8 cellular contexts compared by ENCODE assay signal in the genomic region with DNA sequence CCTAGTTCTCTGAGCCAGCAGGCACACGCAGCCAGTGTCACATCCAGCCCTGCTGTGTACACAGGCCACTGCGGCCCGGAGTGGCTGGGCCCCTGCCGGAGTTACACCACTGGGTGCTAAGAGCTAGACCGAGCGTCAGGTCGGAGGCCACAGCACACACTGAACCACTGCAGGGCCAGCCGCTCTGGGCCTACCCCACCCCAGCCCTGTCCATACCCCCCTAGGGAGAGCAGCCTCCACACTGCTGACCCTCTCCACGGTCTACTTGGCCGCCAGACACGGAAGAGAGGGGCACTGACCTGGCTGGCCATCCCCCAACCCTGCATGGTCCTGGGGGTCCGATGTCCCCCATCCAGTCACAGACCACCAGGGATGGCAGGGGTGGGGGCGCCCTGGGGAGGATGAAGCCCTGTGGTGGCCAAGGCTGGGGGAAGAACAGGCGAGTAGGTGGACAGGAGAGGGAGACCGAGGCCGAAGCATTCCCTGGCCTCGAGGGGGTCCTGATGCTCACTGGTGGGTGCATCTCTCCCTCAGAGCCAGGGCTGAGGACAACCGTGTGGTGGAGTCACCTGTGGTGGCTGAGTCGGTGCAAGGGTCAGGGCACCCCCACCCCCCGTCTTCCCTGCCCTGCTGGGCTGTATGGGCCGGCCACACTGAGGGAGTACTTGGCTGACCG. TPM values are rescaled to one million over a fixed set of nuclear protein-coding genes. Genes with fewer than 3 reads are reported as not detected.
DNase-seq lines count a peak whose midpoint lies in the region; ATAC-seq and TF ChIP-seq lines count a peak whose summit lies in the region.

No MANE protein-coding gene starts in this region.

- CTCF ChIA-PET in CD8-positive, alpha-beta memory T cell (lab: Charles Lee) = interaction anchor here (1.6 kb wide), 1 partner anchor 80 kb away, joined by 7 read pairs; no protein-coding TSS in a partner anchor

- H2AFZ ChIP-seq in parathyroid adenoma = no peak overlapping the region

- no peaks in the 10 kb centered on the region for H3K9me3 ChIP-seq in CD8-positive, alpha-beta memory T cell (ENCODE audit: low read length)
- H3K9me3 ChIP-seq in Peyer's patch = no peaks in the 10 kb centered on the region
- no peaks in the 10 kb centered on the region for H3K9me3 ChIP-seq in parathyroid adenoma (ENCODE audit: control insufficient read depth, low read length)

- no peaks in the 10 kb centered on the region for H3K79me2 ChIP-seq in parathyroid adenoma

- peaks cover 10% of the 10 kb centered on the region for H3K27me3 ChIP-seq in CD8-positive, alpha-beta memory T cell (ENCODE audit: insufficient read depth, low read length, poor library complexity, severe bottlenecking)
- H3K27me3 ChIP-seq in Peyer's patch (peaks cover 0 to 13% of the 10 kb centered on the region in 2 donors), parathyroid adenoma (ENCODE audit: control insufficient read depth, insufficient read depth, low read length) (peaks cover 4% of the 10 kb centered on the region)

- POLR2A ChIA-PET in CD8-positive, alpha-beta memory T cell (lab: Charles Lee) = no interaction called here

- H3K27ac Mint-ChIP-seq in CD8-positive, alpha-beta memory T cell = peak overlapping the region in 7 of 8 donors; percentile 44 to 92 (median 88)

- H3K9ac ChIP-seq in parathyroid adenoma = no peak overlapping the region

- peaks cover 0 to 4% (median 0%) of the 10 kb centered on the region in 5 donors for H3K9me3 Mint-ChIP-seq in CD8-positive, alpha-beta memory T cell

- H3K27ac ChIP-seq in CD8-positive, alpha-beta memory T cell (ENCODE audit: low read depth, low read length) = no peak overlapping the region
- H3K27ac ChIP-seq in Peyer's patch = peak overlapping the region in 1 of 4 donors; percentile 38
- H3K27ac ChIP-seq in parathyroid adenoma = no peak overlapping the region

- H3K4me2 ChIP-seq in parathyroid adenoma (ENCODE audit: low read length) = peak overlapping the region; percentile 87

- ATAC-seq in HG02623 (IDR thresholded peaks at IDR 0.05; ENCODE audit: unreplicated experiment) = no peak
- ATAC-seq in GM18861 (IDR thresholded peaks at IDR 0.05; ENCODE audit: unreplicated experiment) = no peak

- peak overlapping the region; percentile 65 to 88 (median 78) for H3K4me3 Mint-ChIP-seq in CD8-positive, alpha-beta memory T cell

- TF ChIP-seq CTCF in Peyer's patch (IDR thresholded peaks at IDR 0.05) (no peak), fibroblast of pulmonary artery (IDR thresholded peaks at IDR 0.05; ENCODE audit: low read length, missing control alignments) (no peak), parathyroid adenoma (IDR thresholded peaks at IDR 0.05) (no peak)

- peaks cover 0 to 1% (median 0%) of the 10 kb centered on the region in 3 donors for H3K36me3 Mint-ChIP-seq in CD8-positive, alpha-beta memory T cell

- H3K36me3 ChIP-seq in CD8-positive, alpha-beta memory T cell (ENCODE audit: insufficient read depth, low read length) = no peaks in the 10 kb centered on the region
- no peaks in the 10 kb centered on the region for H3K36me3 ChIP-seq in Peyer's patch
- H3K36me3 ChIP-seq in parathyroid adenoma (ENCODE audit: control insufficient read depth, insufficient read depth, low read length) = no peaks in the 10 kb centered on the region

- no peak overlapping the region for H3K4me3 ChIP-seq in CD8-positive, alpha-beta memory T cell (ENCODE audit: low read length)
- H3K4me3 ChIP-seq in Peyer's patch = peak overlapping the region; percentile 22 to 78 (median 71)
- peak overlapping the region; percentile 40 for H3K4me3 ChIP-seq in fibroblast of pulmonary artery (replicated peaks; ENCODE audit: low read depth, low read length)
- H3K4me3 ChIP-seq in parathyroid adenoma (ENCODE audit: low read depth, low read length) = peak overlapping the region; percentile 57

- peaks cover 0 to 1% of the 10 kb centered on the region in 2 donors for H3K27me3 Mint-ChIP-seq in CD8-positive, alpha-beta memory T cell

- H3K4me1 ChIP-seq in CD8-positive, alpha-beta memory T cell (ENCODE audit: insufficient read depth, low read length) = peaks cover 8% of the 10 kb centered on the region
- peaks cover 0 to 9% (median 4%) of the 10 kb centered on the region in 4 donors for H3K4me1 ChIP-seq in Peyer's patch
- no peaks in the 10 kb centered on the region for H3K4me1 ChIP-seq in parathyroid adenoma

- TF ChIP-seq POLR2A in Peyer's patch (IDR thresholded peaks at IDR 0.05) = no peak

- H3K4me1 Mint-ChIP-seq in CD8-positive, alpha-beta memory T cell = peaks cover 5 to 15% (median 6%) of the 10 kb centered on the region in 3 donors

- DNase-seq in CD8-positive, alpha-beta memory T cell = peak in 1 of 5 donors; percentile 50
- DNase-seq in Peyer's patch (no peak), fibroblast of pulmonary artery (ENCODE audit: low read depth) (no peak), germinal center (ENCODE audit: low spot score) (no peak), NCI-H128 (lab: John Stamatoyannopoulos, UW; ENCODE audit: unreplicated experiment) (no peak)

RNA-seq across cellular contexts. Expression of a gene that starts 34.9 kb away (rescaled TPM):
- total RNA-seq in CD8-positive, alpha-beta memory T cell = 100 to 1,000 TPM in 1 of 2 experiments, 10 to 100 TPM in 1; 91.4 to 102 TPM
- 21.6 TPM for polyA plus RNA-seq in CD8-positive, alpha-beta memory T cell
- 10 to 100 TPM; 22.8 to 47.0 (median 32.9) TPM for total RNA-seq in Peyer's patch
